Comparison of ENCODE assay signal across 9 cellular contexts in the genomic region with DNA sequence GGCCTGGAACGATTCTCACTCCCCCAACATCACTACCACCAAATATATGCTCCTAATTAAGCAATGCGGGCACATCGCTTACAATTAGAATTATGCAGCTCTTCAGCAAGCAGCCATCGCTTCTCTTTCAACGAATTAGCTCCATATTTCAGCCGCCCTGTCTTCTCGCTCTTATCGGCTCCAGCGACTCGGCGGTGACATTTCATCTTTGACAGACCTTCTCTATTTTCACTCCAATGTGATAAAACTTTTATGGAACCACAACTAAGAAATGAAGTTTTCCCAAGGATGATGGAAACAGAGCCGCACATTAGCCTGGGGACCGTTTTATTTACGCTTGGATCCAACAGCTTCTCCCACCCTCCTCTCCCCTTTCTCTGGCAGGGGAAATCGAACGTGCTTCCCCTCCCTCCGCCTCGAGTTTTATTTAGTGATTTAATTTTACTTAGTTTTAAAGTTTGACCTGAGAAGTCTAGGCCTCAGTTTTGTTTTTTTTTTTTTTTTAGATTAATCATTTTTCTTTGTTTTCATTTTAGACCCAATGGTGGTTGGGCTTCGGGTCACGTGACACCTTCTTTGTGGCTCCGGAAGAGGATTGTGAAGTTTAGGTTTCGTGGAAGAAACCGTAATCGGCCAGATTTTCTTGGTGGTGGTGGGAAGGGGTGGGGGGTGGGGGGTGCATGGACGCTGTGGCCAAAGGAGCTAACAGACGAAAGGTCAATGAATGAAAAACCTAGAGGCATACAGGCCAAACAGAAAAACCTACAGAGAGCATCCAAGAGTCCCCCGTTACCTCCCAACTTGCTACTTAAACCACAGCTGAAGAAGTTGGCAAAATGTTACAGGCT. TPM values are rescaled to one million over a fixed set of nuclear protein-coding genes. Genes with fewer than 3 reads are reported as not detected.
A peak's percentile ranks its signal among the peaks of the same experiment; 100 is the strongest.
DNase-seq lines count a peak whose midpoint lies in the region; ATAC-seq and TF ChIP-seq lines count a peak whose summit lies in the region.
"Had no signal": no experiment of that assay in that cellular context is flagged by ENCODE, and none has a peak within 500 bp of the region (broad histone marks: within the 10 kb centered on the region; RNA-seq: fewer than 3 reads in every experiment).

No MANE protein-coding gene starts in this region.

- H3K27me3 Mint-ChIP-seq in Caco-2 (ENCODE audit: insufficient read depth, unreplicated experiment), result peaks cover 2% of the 10 kb centered on the region

- H3K9me3 Mint-ChIP-seq in Caco-2 (ENCODE audit: unreplicated experiment), result no peaks in the 10 kb centered on the region

- DNase-seq in stimulated activated CD4-positive, alpha-beta T cell treated with anti-CD3 and anti-CD28 coated beads, Interleukin-1b, Interleukin-23, amount 100 ng/mL, for 48 hours, result peak; percentile 41
- DNase-seq in stimulated activated CD4-positive, alpha-beta T cell treated with anti-CD3 and anti-CD28 coated beads, Interleukin-2, amount 100 ng/mL, for 48 hours, result no peak
- no peak for DNase-seq in ascending aorta (ENCODE audit: low spot score in 2 of 2)
- no peak for DNase-seq in mesendoderm
- no peak for DNase-seq in aorta
- no peak for DNase-seq in Caco-2
- DNase-seq in amniotic stem cell (lab: John Stamatoyannopoulos, UW), result no peak

- peak overlapping the region; percentile 54 for H3K56ac ChIP-seq in mesendoderm (ENCODE audit: low read length)

- H3K27me3 ChIP-seq in ascending aorta (no peaks in the 10 kb centered on the region), mesendoderm (ENCODE audit: insufficient read depth, low read length, poor library complexity) (peaks cover 66% of the 10 kb centered on the region), aorta (ENCODE audit: control insufficient read depth in 1 of 2, insufficient read depth in 2 of 2, low read length in 1 of 2) (no peaks in the 10 kb centered on the region), Caco-2 (replicated peaks; ENCODE audit: control insufficient read depth, insufficient read depth, low read length) (no peaks in the 10 kb centered on the region)

- TF ChIP-seq CTCF in ascending aorta (IDR thresholded peaks at IDR 0.05) (no peak), Caco-2 (IDR thresholded peaks at IDR 0.05; ENCODE audit: insufficient read depth in 1 of 2, low read depth in 1 of 2, low read length in 1 of 2, severe bottlenecking in 1 of 2, unreplicated experiment in 1 of 2) (no peak)

- CTCF ChIA-PET in Caco-2 (lab: Charles Lee), result interaction anchor here (0.9 to 1.6 kb wide), 5 partner anchors 7 to 77 kb away, joined by 3 to 6 read pairs (median 4); no protein-coding TSS in a partner anchor

- BruUV-seq in Caco-2 (replicated peaks; lab: Mats Ljungman, UMichigan), result no TSS peak

- H3K36me3 Mint-ChIP-seq in Caco-2 (ENCODE audit: insufficient read depth, unreplicated experiment), result no peaks in the 10 kb centered on the region

- no peaks in the 10 kb centered on the region for H3K79me2 ChIP-seq in mesendoderm (ENCODE audit: control insufficient read depth, insufficient read depth, low read length)

- intact Hi-C loops in ascending aorta (cut with DNase I), result no loop called here
- intact Hi-C loops in aorta (cut with DNase I), result loop anchor here in 1 of 2 donors (1.0 kb wide), 1 partner anchor 29 kb away; no protein-coding TSS in a partner anchor
- intact Hi-C loops in Caco-2 (cut with micrococcal nuclease; ENCODE audit: unreplicated experiment), result no loop called here

- H2BK15ac ChIP-seq in mesendoderm (replicated peaks; ENCODE audit: low read depth), result no peak overlapping the region

- no peaks in the 10 kb centered on the region for H3K79me1 ChIP-seq in mesendoderm (ENCODE audit: low read length)

- H3K36me3 ChIP-seq in ascending aorta (peaks cover 19 to 28% of the 10 kb centered on the region in 2 donors), mesendoderm (ENCODE audit: control insufficient read depth, insufficient read depth, low read length) (no peaks in the 10 kb centered on the region), aorta (ENCODE audit: control insufficient read depth in 1 of 2, insufficient read depth in 2 of 2, low read length in 1 of 2) (no peaks in the 10 kb centered on the region), Caco-2 (ENCODE audit: control insufficient read depth, insufficient read depth, low read length) (no peaks in the 10 kb centered on the region)

- no peaks in the 10 kb centered on the region for H3K9me3 ChIP-seq in ascending aorta
- no peaks in the 10 kb centered on the region for H3K9me3 ChIP-seq in aorta (ENCODE audit: control insufficient read depth, low read length)
- no peaks in the 10 kb centered on the region for H3K9me3 ChIP-seq in Caco-2

- peak overlapping the region; percentile 2 for H3K9ac ChIP-seq in mesendoderm (ENCODE audit: low read length)

- H4K5ac ChIP-seq in mesendoderm (ENCODE audit: low read length), result no peak overlapping the region

- H4K8ac ChIP-seq in mesendoderm (ENCODE audit: low read depth, low read length), result no peak overlapping the region

- POLR2A ChIA-PET in Caco-2 (lab: Charles Lee), result no interaction called here

- no peak overlapping the region for H3K27ac Mint-ChIP-seq in Caco-2 (ENCODE audit: unreplicated experiment)

- no peak overlapping the region for H3K4me2 ChIP-seq in mesendoderm (ENCODE audit: low read length)

- ATAC-seq in aorta (ENCODE audit: low FRiP score) (no peak), HG02623 (IDR thresholded peaks at IDR 0.05; ENCODE audit: unreplicated experiment) (no peak)

- no peak overlapping the region for H2BK5ac ChIP-seq in mesendoderm (ENCODE audit: low read length)

- no peak overlapping the region for H3K4ac ChIP-seq in mesendoderm (ENCODE audit: low read depth, low read length)

- H3K4me1 ChIP-seq in ascending aorta (peaks cover 6 to 54% of the 10 kb centered on the region in 2 donors), mesendoderm (ENCODE audit: control insufficient read depth, low read depth, low read length) (peaks cover 6% of the 10 kb centered on the region), aorta (ENCODE audit: control insufficient read depth in 1 of 2, insufficient read depth in 2 of 2, low read length in 2 of 2) (peaks cover 0 to 4% of the 10 kb centered on the region in 2 donors), Caco-2 (peaks cover 10% of the 10 kb centered on the region; the same call in 1 of the 2 replicates)

- H2BK120ac ChIP-seq in mesendoderm (ENCODE audit: low read depth, low read length), result no peak overlapping the region

- H3K18ac ChIP-seq in mesendoderm (ENCODE audit: low read length), result peak overlapping the region; percentile 52

- H3K4me3 ChIP-seq in ascending aorta (peak overlapping the region; percentile 11 to 58), mesendoderm (ENCODE audit: low read length) (no peak overlapping the region), aorta (ENCODE audit: low read length in 2 of 2) (no peak overlapping the region), Caco-2 (ENCODE audit: low read depth, low read length) (no peak overlapping the region)

- WGBS in mesendoderm (ENCODE audit: extremely low coverage, insufficient coverage, low lambda C conversion rate), result no CpG with 5 or more reads among the region's 27 CpGs
- WGBS in aorta, 2 donors, result 13 to 49% methylated on average over 27 of the region's 27 CpGs

- H2AK5ac ChIP-seq in mesendoderm (ENCODE audit: low read length), result no peak overlapping the region

- no peak overlapping the region for H3K23ac ChIP-seq in mesendoderm (ENCODE audit: low read length)

- H3K4me1 Mint-ChIP-seq in Caco-2 (ENCODE audit: low read depth, unreplicated experiment), result peaks cover 6% of the 10 kb centered on the region

- no peak overlapping the region for H3K4me3 Mint-ChIP-seq in Caco-2 (ENCODE audit: unreplicated experiment)

- peak overlapping the region; percentile 93 to 97 for H3K27ac ChIP-seq in ascending aorta
- H3K27ac ChIP-seq in mesendoderm (ENCODE audit: low read depth, low read length), result no peak overlapping the region
- H3K27ac ChIP-seq in aorta (ENCODE audit: low read depth in 1 of 2, low read length in 2 of 2), result peak overlapping the region; percentile 38 to 50

RNA-seq across cellular contexts. Expression of a gene that starts 3.2 kb away (rescaled TPM):
- total RNA-seq in ascending aorta (55.3 TPM), aorta (10 to 100 TPM; 25.4 to 36.9 TPM), Caco-2 (2022) (0.65 and 1.1 TPM in 2 replicates)
- 0.03 TPM for polyA plus RNA-seq in mesendoderm (2013, experiment 1 of 2)
- 0.04 TPM for polyA plus RNA-seq in mesendoderm (2013, experiment 2 of 2)
- polyA plus RNA-seq in aorta, result 10 to 100 TPM in 1 of 2 donors, 1 to 10 TPM in 1; 7.6 to 61.0 TPM
- total RNA-seq: cerebellum had no signal

RNA-seq across cellular contexts. Expression of a gene that starts 17.3 kb away (rescaled TPM):
- total RNA-seq in ascending aorta (not detected), aorta (not detected), Caco-2 (2022) (not detected in 2 replicates)
- 0.17 TPM for polyA plus RNA-seq in mesendoderm (2013, experiment 1 of 2)
- polyA plus RNA-seq in mesendoderm (2013, experiment 2 of 2), result 0.18 TPM
- under 1 TPM in 1 of 2 donors, not detected in 1; 0.63 TPM for polyA plus RNA-seq in aorta
- total RNA-seq: cerebellum had no signal

RNA-seq across cellular contexts. Expression of a gene that starts 30.1 kb away (rescaled TPM):
- 20.4 TPM for total RNA-seq in ascending aorta
- not detected for polyA plus RNA-seq in mesendoderm (2013, experiment 1 of 2)
- not detected for polyA plus RNA-seq in mesendoderm (2013, experiment 2 of 2)
- total RNA-seq in aorta, result 10 to 100 TPM in 1 of 2 donors, 1 to 10 TPM in 1; 6.6 to 17.9 TPM
- 10 to 100 TPM in 1 of 2 donors, 1 to 10 TPM in 1; 1.4 to 11.5 TPM for polyA plus RNA-seq in aorta
- total RNA-seq in Caco-2 (2022), result 3.4 and 3.9 TPM in 2 replicates

RNA-seq across cellular contexts. Expression of a gene that starts 42.0 kb away (rescaled TPM):
- total RNA-seq in ascending aorta (19.3 TPM), aorta (10 to 100 TPM; 20.0 to 62.9 TPM), Caco-2 (2022) (7.2 and 10.1 TPM in 2 replicates)
- 0.03 TPM for polyA plus RNA-seq in mesendoderm (2013, experiment 1 of 2)
- not detected for polyA plus RNA-seq in mesendoderm (2013, experiment 2 of 2)
- 10 to 100 TPM in 1 of 2 donors, 1 to 10 TPM in 1; 2.4 to 30.5 TPM for polyA plus RNA-seq in aorta
- total RNA-seq: cerebellum had no signal

RNA-seq across cellular contexts. Expression of a gene that starts 45.5 kb away (rescaled TPM):
- total RNA-seq in ascending aorta (0.53 TPM), aorta (1 to 10 TPM; 1.4 to 5.9 TPM), Caco-2 (2022) (not detected in 2 replicates)
- polyA plus RNA-seq in mesendoderm (2013, experiment 1 of 2), result not detected
- not detected for polyA plus RNA-seq in mesendoderm (2013, experiment 2 of 2)
- polyA plus RNA-seq in aorta, result 1 to 10 TPM in 1 of 2 donors, not detected in 1; 3.6 TPM
- total RNA-seq: cerebellum had no signal

Comparison
In these comparisons a context has a peak if more than half of its experiments do, and no peak if none do; other contexts are left out.
1. H3K4me3 ChIP-seq: peak in ascending aorta (2 of 2); none in mesendoderm (single experiment), aorta (0 of 2) and Caco-2 (single experiment).
2. RNA of a gene that starts 3.2 kb away (total RNA-seq): 55.3 TPM in ascending aorta (single experiment) and 25.4 to 36.9 TPM in aorta; 0.65 to 1.1 TPM in Caco-2; every median in the first group is over 10 times any median in the second.